8 cellular contexts compared by ENCODE assay signal in genomic region chr22:39152024-39152510, GRCh38. TPM values are rescaled to one million over a fixed set of nuclear protein-coding genes. Genes with fewer than 3 reads are reported as not detected.
DNase-seq lines count a peak whose midpoint lies in the region; ATAC-seq and TF ChIP-seq lines count a peak whose summit lies in the region.

No MANE protein-coding gene starts in this region.

- POLR2A ChIA-PET in AG04449 (lab: Yijun Ruan, JAX) = interaction anchor here (1.1 to 1.4 kb wide), 3 partner anchors 165 to 368 kb away, joined by 3 read pairs; partner anchors contain the start of genes ATF4 and RPL3

- CTCF ChIA-PET in AG04449 (lab: Yijun Ruan, JAX) = interaction anchor here (0.9 to 1.1 kb wide), 3 partner anchors 24 to 281 kb away, joined by 3 read pairs; no protein-coding TSS in a partner anchor

- H3K27me3 Mint-ChIP-seq in chondrocyte (ENCODE audit: low read depth) (peaks cover 8% of the 10 kb centered on the region), naive B cell (peaks cover 8 to 27% (median 17%) of the 10 kb centered on the region in 3 donors)

- H3K4me1 Mint-ChIP-seq in chondrocyte (ENCODE audit: low read depth) (peaks cover 14% of the 10 kb centered on the region), naive B cell (peaks cover 40 to 49% (median 44%) of the 10 kb centered on the region in 3 donors)

- TF ChIP-seq CTCF in AG04449 (IDR thresholded peaks at IDR 0.05; ENCODE audit: insufficient read depth, low read length, missing control alignments) (no peak), chondrocyte (IDR thresholded peaks at IDR 0.05) (no peak)

- H3K9ac ChIP-seq in HUES64 (ENCODE audit: low read depth, low read length) = no peak overlapping the region

- H3K27ac ChIP-seq in HUES64 (ENCODE audit: low read depth, low read length) = no peak overlapping the region

- H3K4me3 Mint-ChIP-seq in chondrocyte (ENCODE audit: unreplicated experiment) (peak overlapping the region; percentile 38), naive B cell (peak overlapping the region; percentile 73 to 96 (median 89))

- no peaks in the 10 kb centered on the region for H3K4me1 ChIP-seq in HUES64 (ENCODE audit: insufficient read depth, low read length)

- H3K27me3 ChIP-seq in HUES64 (ENCODE audit: insufficient read depth, low read length) = peaks cover 38% of the 10 kb centered on the region

- ATAC-seq in naive B cell (ENCODE audit: low read depth in 2 of 2) = no peak
- no peak for ATAC-seq in GM21825 (IDR thresholded peaks at IDR 0.05; ENCODE audit: unreplicated experiment)
- no peak for ATAC-seq in HG02798 (IDR thresholded peaks at IDR 0.05; ENCODE audit: poor library complexity, unreplicated experiment)

- WGBS in HUES64 = 16% methylated on average over 44 of the region's 44 CpGs

- H3K36me3 Mint-ChIP-seq in chondrocyte (ENCODE audit: low read depth) = no peaks in the 10 kb centered on the region
- H3K36me3 Mint-ChIP-seq in naive B cell = no peaks in the 10 kb centered on the region

- H3K4me3 ChIP-seq in AG04449 (ENCODE audit: low read depth, low read length) (peak overlapping the region; percentile 58), HUES64 (ENCODE audit: low read length) (peak overlapping the region; percentile 65)

- H3K36me3 ChIP-seq in HUES64 (ENCODE audit: insufficient read depth, low read length) = no peaks in the 10 kb centered on the region

- H3K9me3 ChIP-seq in HUES64 (ENCODE audit: insufficient read depth, low read depth, low read length) = no peaks in the 10 kb centered on the region

- no peak for DNase-seq in AG04449 (ENCODE audit: low read depth, low spot score)
- DNase-seq in chondrocyte (ENCODE audit: low spot score) = peak; percentile 80
- no peak for DNase-seq in naive B cell
- no peak for DNase-seq in NCI-H2081 treated with DMSO at 0.1 percent for 48 hours (lab: John Stamatoyannopoulos, UW)
- DNase-seq in NCI-H82 (lab: John Stamatoyannopoulos, UW) = no peak

- no peaks in the 10 kb centered on the region for H3K9me3 Mint-ChIP-seq in chondrocyte (ENCODE audit: low read depth)
- H3K9me3 Mint-ChIP-seq in naive B cell = no peaks in the 10 kb centered on the region

- H3K27ac Mint-ChIP-seq in chondrocyte (ENCODE audit: unreplicated experiment) (no peak overlapping the region), naive B cell (peak overlapping the region in 3 of 6 donors; percentile 39 to 95 (median 76))

RNA-seq across cellular contexts. Expression of gene CBX7, which starts 0.4 kb away (rescaled TPM):
- 2.9 TPM for polyA plus RNA-seq in HUES64 (2013, experiment 1 of 2)
- 3.7 TPM for polyA plus RNA-seq in HUES64 (2013, experiment 2 of 2)
- 3.6 to 6.9 TPM (median 4.7 TPM) in 3 replicates for total RNA-seq in chondrocyte
- polyA plus RNA-seq in naive B cell (ENCODE audit: low read depth in 6 of 6) = 10 to 100 TPM in 5 of 6 donors, 1 to 10 TPM in 1; 9.9 to 38.5 (median 21.7) TPM

RNA-seq across cellular contexts. Expression of gene APOBEC3H, which starts 55.0 kb away (rescaled TPM):
- polyA plus RNA-seq in HUES64 (2013, experiment 1 of 2) = 0.35 TPM
- not detected for polyA plus RNA-seq in HUES64 (2013, experiment 2 of 2)
- total RNA-seq in chondrocyte = not detected in 3 replicates
- polyA plus RNA-seq in naive B cell (ENCODE audit: low read depth in 6 of 6) = 1 to 10 TPM in 1 of 6 donors, under 1 TPM in 1, not detected in 4; 0.77 to 1.2 TPM
